Comparison of ENCODE assay signal across 30 cellular contexts in genomic region chr1:184517130-184517529, GRCh38.
"Had no signal": no experiment of that assay in that cellular context is flagged by ENCODE, and none has a peak within 500 bp of the region (broad histone marks: within the 10 kb centered on the region; RNA-seq: fewer than 3 reads in every experiment).

No MANE protein-coding gene starts in this region.

- H3K27ac ChIP-seq: ascending aorta, cardiac muscle cell, coronary artery, dorsolateral prefrontal cortex, esophagus muscularis mucosa, foreskin keratinocyte, gastroesophageal sphincter, WERI-Rb-1 had no signal

- ATAC-seq: activated CD4-positive, CD25-positive, alpha-beta regulatory T cell treated with anti-CD3 and anti-CD28 coated beads, Interleukin-2, amount 50 U/mL, for 24 hours; activated CD8-positive, alpha-beta T cell treated with anti-CD3 and anti-CD28 coated beads for 36 hours; activated naive CD8-positive, alpha-beta T cell treated with anti-CD3 and anti-CD28 coated beads, Interleukin-2, amount 50 U/mL, for 24 hours; activated T-cell treated with anti-CD3 and anti-CD28 coated beads, Interleukin-2, amount 50 U/mL, for 4 hours; activated T-helper 17 cell treated with anti-CD3 and anti-CD28 coated beads, Interleukin-2, amount 50 U/mL, for 72 hours; effector memory CD8-positive, alpha-beta T cell; foreskin keratinocyte; gastroesophageal sphincter had no signal

- H3K27me3 ChIP-seq: ascending aorta, breast epithelium, cardiac muscle cell, dorsolateral prefrontal cortex, esophagus muscularis mucosa, foreskin keratinocyte, gastroesophageal sphincter had no signal

- H3K4me3 ChIP-seq: ascending aorta, breast epithelium, cardiac muscle cell, coronary artery, dorsolateral prefrontal cortex, esophagus muscularis mucosa, gastroesophageal sphincter had no signal

- H3K9me3 ChIP-seq: ascending aorta, breast epithelium, esophagus muscularis mucosa, gastroesophageal sphincter had no signal

- FAIRE-seq: TTC549 had no signal

- H3K4me1 ChIP-seq: ascending aorta, breast epithelium had no signal

- DNase-seq: activated B cell treated with CpG ODN at 0.5 μM for 24 hours; activated CD4-positive, alpha-beta T cell treated with anti-CD3 and anti-CD28 coated beads for 48 hours; activated CD4-positive, alpha-beta T cell treated with anti-CD3 and anti-CD28 coated beads, Interleukin-2, amount 50 U/mL, for 1 hour; activated CD4-positive, alpha-beta T cell treated with anti-CD3 and anti-CD28 coated beads, Interleukin-2, amount 50 U/mL, for 48 hours; activated CD8-positive, alpha-beta memory T cell treated with anti-CD3 and anti-CD28 coated beads for 24 hours; activated CD8-positive, alpha-beta T cell treated with anti-CD3 and anti-CD28 coated beads for 36 hours; activated effector memory CD4-positive, alpha-beta T cell treated with Interleukin-2 at 50 U/mL for 16 hours; activated gamma-delta T cell treated with Interleukin-2 at 50 U/mL for 16 hours; activated naive CD4-positive, alpha-beta T cell treated with anti-CD3 and anti-CD28 coated beads, Interleukin-2, amount 50 U/mL, for 16 hours; activated naive CD4-positive, alpha-beta T cell treated with Interleukin-2 at 50 U/mL for 16 hours; activated naive CD8-positive, alpha-beta T cell treated with anti-CD3 and anti-CD28 coated beads for 36 hours; activated naive CD8-positive, alpha-beta T cell treated with anti-CD3 and anti-CD28 coated beads, Interleukin-2, amount 50 U/mL, for 24 hours; activated T-cell treated with anti-CD3 and anti-CD28 coated beads, Interleukin-2, amount 50 U/mL, for 4 hours; central memory CD4-positive, alpha-beta T cell; cerebellar nuclear complex; dorsolateral prefrontal cortex; effector memory CD8-positive, alpha-beta T cell; erythroblast; foreskin keratinocyte; T-helper 2 cell; WERI-Rb-1 had no signal

- H3K36me3 ChIP-seq: ascending aorta, breast epithelium, cardiac muscle cell, gastroesophageal sphincter, WERI-Rb-1 had no signal
